ENCODE assay signal across 8 cellular contexts in the genomic region with DNA sequence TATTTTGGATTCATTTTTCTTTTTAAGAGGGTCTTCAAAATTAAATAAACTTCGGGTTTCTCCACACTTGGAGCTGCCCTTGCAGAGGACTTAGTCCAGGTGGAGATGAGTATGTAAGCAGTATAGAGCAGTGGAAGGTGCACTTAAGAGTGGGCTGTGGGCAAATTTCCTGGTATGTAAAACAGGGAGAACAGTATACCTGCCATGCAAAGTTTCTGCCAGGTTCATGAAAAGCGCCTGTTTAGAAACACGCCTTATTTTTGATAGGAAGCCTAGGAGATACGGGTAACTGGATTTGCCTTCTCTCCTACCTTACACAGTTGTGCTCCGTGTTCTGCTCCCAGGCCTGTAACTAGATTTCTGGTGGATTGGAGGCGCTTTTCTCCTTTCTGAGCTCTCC. TPM values are rescaled to one million over a fixed set of nuclear protein-coding genes. Genes with fewer than 3 reads are reported as not detected.
DNase-seq lines count a peak whose midpoint lies in the region; ATAC-seq and TF ChIP-seq lines count a peak whose summit lies in the region.

No MANE protein-coding gene starts in this region.

- WGBS in sigmoid colon, 2 donors = 17 to 49% methylated on average over 6 of the region's 6 CpGs

- H3K27me3 ChIP-seq in SJSA1 (replicated peaks) (no peaks in the 10 kb centered on the region), sigmoid colon (no peaks in the 10 kb centered on the region)

- H3K36me3 ChIP-seq in SJSA1 (peaks cover 30% of the 10 kb centered on the region), sigmoid colon (peaks cover 11 to 32% (median 23%) of the 10 kb centered on the region in 4 donors)

- H3K9me3 ChIP-seq in SJSA1 (replicated peaks) (no peaks in the 10 kb centered on the region), sigmoid colon (no peaks in the 10 kb centered on the region)

- TF ChIP-seq EP300 in sigmoid colon (IDR thresholded peaks at IDR 0.05) = no peak

- TF ChIP-seq CTCF in GM12875 (IDR thresholded peaks at IDR 0.05; ENCODE audit: borderline replicate concordance, insufficient read depth, low read depth, low read length) (no peak), sigmoid colon (IDR thresholded peaks at IDR 0.05) (no peak)

- H3K27ac ChIP-seq in SJSA1 = no peak overlapping the region
- H3K27ac ChIP-seq in sigmoid colon = peak overlapping the region; percentile 88 to 97 (median 94)

- H3K4me1 ChIP-seq in SJSA1 (replicated peaks) (peaks cover 7% of the 10 kb centered on the region; the same call in 1 of the 2 replicates), sigmoid colon (peaks cover 0 to 18% (median 15%) of the 10 kb centered on the region in 4 donors)

- DNase-seq in SJSA1 (ENCODE audit: low read depth in 1 of 2, low spot score in 2 of 2) (no peak), fibroblast of peridontal ligament (ENCODE audit: extremely low read depth) (peak; percentile 6), sigmoid colon (no peak), AG08395 (ENCODE audit: low spot score) (no peak), C1 segment of cervical spinal cord (lab: John Stamatoyannopoulos, UW) (no peak)

- intact Hi-C loops in sigmoid colon (cut with DNase I) = no loop called here

- no peak for TF ChIP-seq POLR2A in sigmoid colon (IDR thresholded peaks at IDR 0.05)

- ATAC-seq in GM18858 (IDR thresholded peaks at IDR 0.05; ENCODE audit: unreplicated experiment) (no peak), HG03354 (IDR thresholded peaks at IDR 0.05; ENCODE audit: poor library complexity, severe bottlenecking, unreplicated experiment) (no peak)

- H3K4me3 ChIP-seq in GM12875 (ENCODE audit: low read depth, low read length) (peak overlapping the region; percentile 95), SJSA1 (peak overlapping the region; percentile 62), sigmoid colon (peak overlapping the region in 3 of 4 donors; percentile 72 to 81 (median 79))

RNA-seq across cellular contexts. Expression of a gene that starts 1.2 kb away (rescaled TPM):
- total RNA-seq in SJSA1 (2014; rRNA removed; shearing (Covaris generic)) = 22.4 and 25.6 TPM in 2 replicates
- total RNA-seq in sigmoid colon = 10 to 100 TPM; 16.2 to 30.7 (median 17.5) TPM
- polyA plus RNA-seq in sigmoid colon = 10 to 100 TPM; 16.8 to 25.2 (median 25.0) TPM

RNA-seq across cellular contexts. Expression of a gene that starts 56.1 kb away (rescaled TPM):
- 18.7 and 25.0 TPM in 2 replicates for total RNA-seq in SJSA1 (2014; rRNA removed; shearing (Covaris generic))
- 10 to 100 TPM; 21.3 to 31.4 (median 23.8) TPM for total RNA-seq in sigmoid colon
- 10 to 100 TPM in 2 of 3 donors, 1 to 10 TPM in 1; 7.2 to 18.0 (median 13.1) TPM for polyA plus RNA-seq in sigmoid colon
